In genomic region chr17:34206569-34206968, GRCh38 we compare ENCODE assay signal across 23 cellular contexts. TPM values are rescaled to one million over a fixed set of nuclear protein-coding genes. Genes with fewer than 3 reads are reported as not detected.
DNase-seq lines count a peak whose midpoint lies in the region; ATAC-seq, FAIRE-seq and TF ChIP-seq lines count a peak whose summit lies in the region.
"Had no signal": no experiment of that assay in that cellular context is flagged by ENCODE, and none has a peak within 500 bp of the region (broad histone marks: within the 10 kb centered on the region; RNA-seq: fewer than 3 reads in every experiment).

No MANE protein-coding gene starts in this region.

- intact Hi-C loops in left ventricle myocardium superior (cut with micrococcal nuclease), result no loop called here
- intact Hi-C loops in heart left ventricle (cut with DNase I), result loop anchor here in 1 of 10 donors (10.0 kb wide), 1 partner anchor 48 kb away; the partner anchor contains the start of gene CCL2

- POLR2A ChIA-PET in H1 (lab: Charles Lee; ENCODE audit: partially characterized antibody), result no interaction called here

- H3K18ac ChIP-seq in H1 (ENCODE audit: extremely low read depth, low read length), result no peak overlapping the region

- TF ChIP-seq EP300 in H1 (IDR thresholded peaks at IDR 0.05; ENCODE audit: borderline replicate concordance in 1 of 2, low read depth in 2 of 2, low read length in 2 of 2), result no peak

- H2BK15ac ChIP-seq in H1 (ENCODE audit: low read length), result no peak overlapping the region

- no peak overlapping the region for H3K9ac ChIP-seq in H1 (replicated peaks in 1 of 4; ENCODE audit: extremely low read depth in 1 of 4, low read depth in 3 of 4, low read length in 3 of 4)
- no peak overlapping the region for H3K9ac ChIP-seq in skeletal muscle tissue (ENCODE audit: low read depth in 1 of 3, low read length in 3 of 3)
- H3K9ac ChIP-seq: BLaER1 treated with 17β-estradiol and CSF1 and Interleukin-3, amounts not matched to agents 10 nM and 100 nM had no signal

- peak; percentile 33 for ATAC-seq in left ventricle myocardium superior
- ATAC-seq in heart left ventricle, result no peak
- no peak for ATAC-seq in HG03135 (IDR thresholded peaks at IDR 0.05; ENCODE audit: unreplicated experiment)

- no peak overlapping the region for H3K14ac ChIP-seq in H1 (ENCODE audit: insufficient read length)

- H3K4me1 ChIP-seq in heart left ventricle (peaks cover 0 to 52% (median 8%) of the 10 kb centered on the region in 12 donors), H1 (replicated peaks in 1 of 4; ENCODE audit: control insufficient read depth in 3 of 4, insufficient read depth in 4 of 4, low read length in 3 of 4) (no peaks in the 10 kb centered on the region), skeletal muscle tissue (ENCODE audit: control insufficient read depth in 3 of 3, insufficient read depth in 3 of 3, low read length in 3 of 3) (peaks cover 0 to 4% (median 2%) of the 10 kb centered on the region in 3 donors)
- H3K4me1 ChIP-seq: Caco-2 had no signal

- H3K56ac ChIP-seq in H1 (replicated peaks; ENCODE audit: insufficient read length, low read depth, low read length), result no peak overlapping the region

- no peak overlapping the region for H4K8ac ChIP-seq in H1 (ENCODE audit: extremely low read depth, insufficient read depth, low read length)

- H3K27ac ChIP-seq in heart left ventricle (peak overlapping the region in 5 of 12 donors; percentile 2 to 65 (median 10)), H1 (ENCODE audit: low read depth, low read length) (no peak overlapping the region), skeletal muscle tissue (ENCODE audit: low read depth, low read length) (peak overlapping the region; percentile 44)

- FAIRE-seq in H1 (lab: Jason Lieb, UNC), result no peak
- FAIRE-seq in GM12891 (lab: Jason Lieb, UNC), result no peak
- FAIRE-seq: A204.1, GM18507 had no signal

- peak overlapping the region; percentile 86; the same call in 1 of the 2 replicates for H2BK20ac ChIP-seq in H1 (ENCODE audit: low read length)

- H3K4me3 ChIP-seq in heart left ventricle (no peak overlapping the region), H1 (ENCODE audit: extremely low read depth in 1 of 4, insufficient read depth in 2 of 4, low read depth in 3 of 4, low read length in 4 of 4) (no peak overlapping the region), skeletal muscle tissue (ENCODE audit: low read length in 3 of 3) (no peak overlapping the region)
- H3K4me3 ChIP-seq: BLaER1 treated with 17β-estradiol and CSF1 and Interleukin-3, amounts not matched to agents 10 nM and 100 nM had no signal

- no peak overlapping the region for H2BK120ac ChIP-seq in H1 (replicated peaks; ENCODE audit: low read depth, low read length)

- no peaks in the 10 kb centered on the region for H3K79me1 ChIP-seq in H1 (ENCODE audit: low read depth, low read length)

- H3K27me3 ChIP-seq in heart left ventricle (no peaks in the 10 kb centered on the region), H1 (replicated peaks in 1 of 4; ENCODE audit: control insufficient read depth in 3 of 4, extremely low read depth in 1 of 4, insufficient read depth in 3 of 4, low read length in 3 of 4) (no peaks in the 10 kb centered on the region; a peak in 1 of 7 replicates), skeletal muscle tissue (ENCODE audit: control insufficient read depth in 3 of 3, insufficient read depth in 3 of 3, low read length in 3 of 3) (no peaks in the 10 kb centered on the region)
- H3K27me3 ChIP-seq: BLaER1 treated with 17β-estradiol and CSF1 and Interleukin-3, amounts not matched to agents 10 nM and 100 nM had no signal

- H2AK5ac ChIP-seq in H1 (ENCODE audit: low read depth, low read length), result no peak overlapping the region

- no peak overlapping the region for H2BK5ac ChIP-seq in H1 (ENCODE audit: low read depth, low read length)

- H3K4me2 ChIP-seq in H1 (ENCODE audit: insufficient read depth in 1 of 2, low read depth in 2 of 2, low read length in 2 of 2), result no peak overlapping the region

- DNase-seq in left ventricle myocardium superior, result no peak
- DNase-seq in heart left ventricle, result no peak
- DNase-seq in NCI-H226, result peak; percentile 17
- DNase-seq in H1 (ENCODE audit: low read depth in 1 of 2, low spot score in 2 of 2), result no peak
- no peak for DNase-seq in GM12891 (ENCODE audit: insufficient read length, low spot score)
- DNase-seq in NCI-H1417 treated with DMSO at 0.1 percent for 48 hours (lab: John Stamatoyannopoulos, UW), result no peak
- DNase-seq: AML-193; CD4-positive, alpha-beta memory T cell; DMS79; H7; KBM-7; MM.1S; NCI-H1694; NCI-H2029 treated with DMSO at 0.1 percent for 48 hours; NCI-H510A; NCI-H69 had no signal

- H3K23me2 ChIP-seq in H1 (ENCODE audit: low read depth, low read length), result peaks cover 2% of the 10 kb centered on the region; the same call in 1 of the 2 replicates

- no peak for TF ChIP-seq CTCF in heart left ventricle (IDR thresholded peaks at IDR 0.05)
- TF ChIP-seq CTCF in H1 (IDR thresholded peaks at IDR 0.05; ENCODE audit: control extremely low read depth in 1 of 3, insufficient read depth in 1 of 3, low read depth in 1 of 3, low read length in 3 of 3), result no peak

- no peak for TF ChIP-seq RAD21 in H1 (IDR thresholded peaks at IDR 0.05 in 1 of 2, conservative IDR thresholded peaks at IDR 0.05 in 1 of 2; ENCODE audit: low read depth in 2 of 2, low read length in 2 of 2)

- H2BK12ac ChIP-seq in H1 (ENCODE audit: low read depth, low read length), result no peak overlapping the region

- CTCF ChIA-PET in H1 (lab: Charles Lee; ENCODE audit: partially characterized antibody), result interaction anchor here (8.5 kb wide), 1 partner anchor 153 kb away, joined by 442 read pairs; the partner anchor contains the start of genes CCL1 and CCL13

- H3K36me3 ChIP-seq in heart left ventricle (no peaks in the 10 kb centered on the region), H1 (ENCODE audit: control insufficient read depth in 2 of 4, insufficient read depth in 4 of 4, low read length in 3 of 4) (no peaks in the 10 kb centered on the region), skeletal muscle tissue (ENCODE audit: control insufficient read depth in 3 of 3, insufficient read depth in 3 of 3, low read length in 3 of 3) (no peaks in the 10 kb centered on the region)
- H3K36me3 ChIP-seq: BLaER1 treated with 17β-estradiol and CSF1 and Interleukin-3, amounts not matched to agents 10 nM and 100 nM had no signal

- no peak overlapping the region for H4K5ac ChIP-seq in H1 (ENCODE audit: insufficient read length, low read depth, low read length)

- H3K79me2 ChIP-seq in H1 (ENCODE audit: control insufficient read depth in 1 of 2, insufficient read depth in 2 of 2, low read length in 2 of 2), result no peaks in the 10 kb centered on the region

- H2AFZ ChIP-seq in H1 (ENCODE audit: low read length), result no peak overlapping the region

- H3K4ac ChIP-seq in H1 (replicated peaks; ENCODE audit: insufficient read length, low read depth, low read length), result no peak overlapping the region

- 51 to 85% (median 65%) methylated on average over 3 of the region's 3 CpGs for whole genome bisulfite sequencing in heart left ventricle, 4 donors
- WGBS in H1 (ENCODE audit: extremely low coverage in 1 of 2, insufficient coverage in 1 of 2, insufficient read length in 1 of 2, insufficient replicate concordance in 2 of 2, low coverage in 1 of 2, low lambda C conversion rate in 2 of 2, missing lambda C conversion rate in 1 of 2), 2 experiments, result 88% methylated on average over 3 of the region's 3 CpGs; no CpG with 5 or more reads in 1 of the 2 experiments

- H3K23ac ChIP-seq in H1 (ENCODE audit: insufficient read length), result no peak overlapping the region

- H3K9me3 ChIP-seq in heart left ventricle, result peaks cover 0 to 8% (median 0%) of the 10 kb centered on the region in 12 donors
- H3K9me3 ChIP-seq in H1 (ENCODE audit: insufficient read depth in 2 of 2, low read depth in 1 of 2, low read length in 1 of 2), result no peaks in the 10 kb centered on the region; a peak in 1 of 4 replicates
- H3K9me3 ChIP-seq in skeletal muscle tissue (ENCODE audit: control insufficient read depth in 3 of 3, low read length in 3 of 3), result peaks cover 0 to 5% (median 0%) of the 10 kb centered on the region in 3 donors
- H3K9me3 ChIP-seq: Caco-2 had no signal

- TF ChIP-seq POLR2A in heart left ventricle (IDR thresholded peaks at IDR 0.05) (no peak), H1 (IDR thresholded peaks at IDR 0.05; ENCODE audit: control extremely low read depth in 1 of 2, low read depth in 2 of 2, low read length in 2 of 2) (no peak), GM12891 (IDR thresholded peaks at IDR 0.05; ENCODE audit: low read depth, low read length) (no peak)

- no peak overlapping the region for H4K91ac ChIP-seq in H1 (replicated peaks; ENCODE audit: insufficient read length, low read length)

- H4K20me1 ChIP-seq in H1 (replicated peaks in 1 of 2; ENCODE audit: control insufficient read depth in 1 of 2, insufficient read depth in 2 of 2, low read length in 2 of 2), result no peaks in the 10 kb centered on the region
- H4K20me1 ChIP-seq: BLaER1 treated with 17β-estradiol and CSF1 and Interleukin-3, amounts not matched to agents 10 nM and 100 nM had no signal

TF ChIP-seq in H1, 55 proteins besides CTCF, POLR2A, EP300 and RAD21:
- no peak for TF ChIP-seq TEAD4 (IDR thresholded peaks at IDR 0.05; ENCODE audit: low read depth, low read length)
- TF ChIP-seq POU5F1 (IDR thresholded peaks at IDR 0.05; ENCODE audit: low read depth, low read length), result no peak
- no peak for TF ChIP-seq RXRA (IDR thresholded peaks at IDR 0.05; ENCODE audit: insufficient read depth, low read depth, low read length)
- no peak for TF ChIP-seq SIRT6 (IDR thresholded peaks at IDR 0.05; ENCODE audit: low read length)
TF ChIP-seq in H1: peak in this region for 0.

TF ChIP-seq in GM12891, 5 proteins besides CTCF, POLR2A, EP300 and RAD21:
- TF ChIP-seq POLR2AphosphoS5 (IDR thresholded peaks at IDR 0.05; ENCODE audit: low read depth, low read length) (no peak), TAF1 (IDR thresholded peaks at IDR 0.05; ENCODE audit: low read depth, low read length) (no peak), SPI1 (IDR thresholded peaks at IDR 0.05; ENCODE audit: low read depth, low read length) (no peak), PAX5 (IDR thresholded peaks at IDR 0.05; ENCODE audit: insufficient read depth, low read length, severe bottlenecking) (no peak), POU2F2 (IDR thresholded peaks at IDR 0.05; ENCODE audit: low read depth, low read length) (no peak)
TF ChIP-seq in GM12891: peak in this region for 0.

RNA-seq across cellular contexts. Expression of gene CCL2, which starts 48.5 kb away (rescaled TPM):
- total RNA-seq in left ventricle myocardium superior (22.3 TPM), heart left ventricle (100 to 1,000 TPM in 2 of 9 donors, 10 to 100 TPM in 7; 11.8 to 512 (median 43.9) TPM), skeletal muscle tissue (20.4 TPM)
- polyA plus RNA-seq in heart left ventricle (10 to 100 TPM; 26.9 to 72.0 TPM), H1 (2011; rRNA removed) (2.6 and 3.0 TPM in 2 replicates)
- total RNA-seq in H1 (2021; fragmentation: NEBNext Ultra II Directional; extraction: Animal tissue kit (Norgen Biotek cat#: 25700)), result 3.1 and 3.7 TPM in 2 replicates
- polyA plus RNA-seq in H1 (2011; cell fraction: cytosol; rRNA removed), result 3.3 TPM
- 2.8 TPM for polyA plus RNA-seq in H1 (2011; cell fraction: nucleus; rRNA removed)
- polyA plus RNA-seq in H1 (2012, experiment 1 of 2), result 1.5 to 2.5 TPM (median 1.9 TPM) in 4 replicates
- polyA plus RNA-seq in H1 (2012, experiment 2 of 2), result 2.0 TPM
- polyA plus RNA-seq in H1 (2013, experiment 1 of 2), result 8.7 TPM
- 11.5 TPM for polyA plus RNA-seq in H1 (2013, experiment 2 of 2)
- 2.1 and 4.0 TPM in 2 replicates for polyA minus RNA-seq in H1 (2011; rRNA and poly(A)+ RNA removed)
- polyA minus RNA-seq in H1 (2011; cell fraction: cytosol; rRNA and poly(A)+ RNA removed), result 2.6 TPM
- polyA minus RNA-seq in H1 (2011; cell fraction: nucleus; rRNA and poly(A)+ RNA removed), result 6.3 TPM
- polyA plus RNA-seq in GM12891 (2012; ENCODE audit: low read depth, missing spikeins), result not detected
- total RNA-seq: Caco-2, LHCN-M2 had no signal
- polyA plus RNA-seq: CD4-positive, alpha-beta memory T cell had no signal
